Comparison of ENCODE assay signal across 1 cellular context in the genomic region with DNA sequence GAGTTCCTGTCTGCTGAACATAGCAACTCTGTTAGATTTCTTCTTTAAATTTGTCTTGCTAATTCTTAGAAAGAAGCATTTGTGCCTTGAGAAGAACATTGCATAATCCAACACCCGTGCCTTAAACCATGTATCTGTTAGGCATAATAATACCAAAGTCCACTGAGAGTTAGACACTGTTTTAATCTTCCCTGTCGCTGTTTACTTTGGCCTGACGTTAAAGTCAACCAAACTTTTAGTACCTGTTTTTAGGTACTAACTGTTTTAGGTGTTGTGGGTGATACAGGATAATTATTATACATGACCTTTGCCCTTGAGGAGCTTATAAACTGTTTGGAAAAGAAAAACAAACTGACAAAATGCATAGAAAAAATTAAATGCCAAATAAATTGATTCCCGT.
TF ChIP-seq lines count a peak whose summit lies in the region.

No MANE protein-coding gene starts in this region.

TF ChIP-seq in HepG2, 621 proteins besides CTCF, POLR2A, EP300 and RAD21 (continued from another document and continues in another):
- TF ChIP-seq, protein P1, sequence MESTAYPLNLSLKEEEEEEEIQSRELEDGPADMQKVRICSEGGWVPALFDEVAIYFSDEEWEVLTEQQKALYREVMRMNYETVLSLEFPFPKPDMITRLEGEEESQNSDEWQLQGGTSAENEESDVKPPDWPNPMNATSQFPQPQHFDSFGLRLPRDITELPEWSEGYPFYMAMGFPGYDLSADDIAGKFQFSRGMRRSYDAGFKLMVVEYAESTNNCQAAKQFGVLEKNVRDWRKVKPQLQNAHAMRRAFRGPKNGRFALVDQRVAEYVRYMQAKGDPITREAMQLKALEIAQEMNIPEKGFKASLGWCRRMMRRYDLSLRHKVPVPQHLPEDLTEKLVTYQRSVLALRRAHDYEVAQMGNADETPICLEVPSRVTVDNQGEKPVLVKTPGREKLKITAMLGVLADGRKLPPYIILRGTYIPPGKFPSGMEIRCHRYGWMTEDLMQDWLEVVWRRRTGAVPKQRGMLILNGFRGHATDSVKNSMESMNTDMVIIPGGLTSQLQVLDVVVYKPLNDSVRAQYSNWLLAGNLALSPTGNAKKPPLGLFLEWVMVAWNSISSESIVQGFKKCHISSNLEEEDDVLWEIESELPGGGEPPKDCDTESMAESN (CRISPR knock-in tag; conservative IDR thresholded peaks at IDR 0.05) = no peak
- no peak for TF ChIP-seq ZNF570 (CRISPR knock-in tag; IDR thresholded peaks at IDR 0.05; ENCODE audit: borderline replicate concordance)
- no peak for TF ChIP-seq REXO4 (CRISPR knock-in tag; IDR thresholded peaks at IDR 0.05; ENCODE audit: borderline replicate concordance)
- TF ChIP-seq NFE2L1 (CRISPR knock-in tag; IDR thresholded peaks at IDR 0.05; ENCODE audit: borderline replicate concordance) = no peak
- TF ChIP-seq ELF4 (CRISPR knock-in tag; IDR thresholded peaks at IDR 0.05; ENCODE audit: borderline replicate concordance) = no peak
- TF ChIP-seq ZNF263 (CRISPR knock-in tag; IDR thresholded peaks at IDR 0.05) = no peak
- no peak for TF ChIP-seq TCF7L2 (IDR thresholded peaks at IDR 0.05; ENCODE audit: low read depth, low read length)
- no peak for TF ChIP-seq ZNF678 (CRISPR knock-in tag; IDR thresholded peaks at IDR 0.05)
- TF ChIP-seq ZNF788 (CRISPR knock-in tag; IDR thresholded peaks at IDR 0.05; ENCODE audit: borderline replicate concordance) = no peak
- no peak for TF ChIP-seq ZNF143 (CRISPR knock-in tag; IDR thresholded peaks at IDR 0.05)
- TF ChIP-seq ZSCAN29 (CRISPR knock-in tag; conservative IDR thresholded peaks at IDR 0.05) = no peak
- peak; percentile 59; the same call in 1 of the 2 replicates for TF ChIP-seq KDM6A (CRISPR knock-in tag; IDR thresholded peaks at IDR 0.05; ENCODE audit: low read depth)
- no peak for TF ChIP-seq ZNF546 (CRISPR knock-in tag; conservative IDR thresholded peaks at IDR 0.05)
- TF ChIP-seq, protein P2, sequence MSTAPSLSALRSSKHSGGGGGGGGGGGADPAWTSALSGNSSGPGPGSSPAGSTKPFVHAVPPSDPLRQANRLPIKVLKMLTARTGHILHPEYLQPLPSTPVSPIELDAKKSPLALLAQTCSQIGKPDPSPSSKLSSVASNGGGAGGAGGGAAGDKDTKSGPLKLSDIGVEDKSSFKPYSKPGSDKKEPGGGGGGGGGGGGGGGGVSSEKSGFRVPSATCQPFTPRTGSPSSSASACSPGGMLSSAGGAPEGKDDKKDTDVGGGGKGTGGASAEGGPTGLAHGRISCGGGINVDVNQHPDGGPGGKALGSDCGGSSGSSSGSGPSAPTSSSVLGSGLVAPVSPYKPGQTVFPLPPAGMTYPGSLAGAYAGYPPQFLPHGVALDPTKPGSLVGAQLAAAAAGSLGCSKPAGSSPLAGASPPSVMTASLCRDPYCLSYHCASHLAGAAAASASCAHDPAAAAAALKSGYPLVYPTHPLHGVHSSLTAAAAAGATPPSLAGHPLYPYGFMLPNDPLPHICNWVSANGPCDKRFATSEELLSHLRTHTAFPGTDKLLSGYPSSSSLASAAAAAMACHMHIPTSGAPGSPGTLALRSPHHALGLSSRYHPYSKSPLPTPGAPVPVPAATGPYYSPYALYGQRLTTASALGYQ (CRISPR knock-in tag; IDR thresholded peaks at IDR 0.05) = no peak; the same call in 1 of the 2 replicates
- TF ChIP-seq CCDC6 (CRISPR knock-in tag; IDR thresholded peaks at IDR 0.05) = no peak
- TF ChIP-seq, protein P3, sequence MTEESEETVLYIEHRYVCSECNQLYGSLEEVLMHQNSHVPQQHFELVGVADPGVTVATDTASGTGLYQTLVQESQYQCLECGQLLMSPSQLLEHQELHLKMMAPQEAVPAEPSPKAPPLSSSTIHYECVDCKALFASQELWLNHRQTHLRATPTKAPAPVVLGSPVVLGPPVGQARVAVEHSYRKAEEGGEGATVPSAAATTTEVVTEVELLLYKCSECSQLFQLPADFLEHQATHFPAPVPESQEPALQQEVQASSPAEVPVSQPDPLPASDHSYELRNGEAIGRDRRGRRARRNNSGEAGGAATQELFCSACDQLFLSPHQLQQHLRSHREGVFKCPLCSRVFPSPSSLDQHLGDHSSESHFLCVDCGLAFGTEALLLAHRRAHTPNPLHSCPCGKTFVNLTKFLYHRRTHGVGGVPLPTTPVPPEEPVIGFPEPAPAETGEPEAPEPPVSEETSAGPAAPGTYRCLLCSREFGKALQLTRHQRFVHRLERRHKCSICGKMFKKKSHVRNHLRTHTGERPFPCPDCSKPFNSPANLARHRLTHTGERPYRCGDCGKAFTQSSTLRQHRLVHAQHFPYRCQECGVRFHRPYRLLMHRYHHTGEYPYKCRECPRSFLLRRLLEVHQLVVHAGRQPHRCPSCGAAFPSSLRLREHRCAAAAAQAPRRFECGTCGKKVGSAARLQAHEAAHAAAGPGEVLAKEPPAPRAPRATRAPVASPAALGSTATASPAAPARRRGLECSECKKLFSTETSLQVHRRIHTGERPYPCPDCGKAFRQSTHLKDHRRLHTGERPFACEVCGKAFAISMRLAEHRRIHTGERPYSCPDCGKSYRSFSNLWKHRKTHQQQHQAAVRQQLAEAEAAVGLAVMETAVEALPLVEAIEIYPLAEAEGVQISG (CRISPR knock-in tag; IDR thresholded peaks at IDR 0.05) = no peak
- TF ChIP-seq, protein P4, sequence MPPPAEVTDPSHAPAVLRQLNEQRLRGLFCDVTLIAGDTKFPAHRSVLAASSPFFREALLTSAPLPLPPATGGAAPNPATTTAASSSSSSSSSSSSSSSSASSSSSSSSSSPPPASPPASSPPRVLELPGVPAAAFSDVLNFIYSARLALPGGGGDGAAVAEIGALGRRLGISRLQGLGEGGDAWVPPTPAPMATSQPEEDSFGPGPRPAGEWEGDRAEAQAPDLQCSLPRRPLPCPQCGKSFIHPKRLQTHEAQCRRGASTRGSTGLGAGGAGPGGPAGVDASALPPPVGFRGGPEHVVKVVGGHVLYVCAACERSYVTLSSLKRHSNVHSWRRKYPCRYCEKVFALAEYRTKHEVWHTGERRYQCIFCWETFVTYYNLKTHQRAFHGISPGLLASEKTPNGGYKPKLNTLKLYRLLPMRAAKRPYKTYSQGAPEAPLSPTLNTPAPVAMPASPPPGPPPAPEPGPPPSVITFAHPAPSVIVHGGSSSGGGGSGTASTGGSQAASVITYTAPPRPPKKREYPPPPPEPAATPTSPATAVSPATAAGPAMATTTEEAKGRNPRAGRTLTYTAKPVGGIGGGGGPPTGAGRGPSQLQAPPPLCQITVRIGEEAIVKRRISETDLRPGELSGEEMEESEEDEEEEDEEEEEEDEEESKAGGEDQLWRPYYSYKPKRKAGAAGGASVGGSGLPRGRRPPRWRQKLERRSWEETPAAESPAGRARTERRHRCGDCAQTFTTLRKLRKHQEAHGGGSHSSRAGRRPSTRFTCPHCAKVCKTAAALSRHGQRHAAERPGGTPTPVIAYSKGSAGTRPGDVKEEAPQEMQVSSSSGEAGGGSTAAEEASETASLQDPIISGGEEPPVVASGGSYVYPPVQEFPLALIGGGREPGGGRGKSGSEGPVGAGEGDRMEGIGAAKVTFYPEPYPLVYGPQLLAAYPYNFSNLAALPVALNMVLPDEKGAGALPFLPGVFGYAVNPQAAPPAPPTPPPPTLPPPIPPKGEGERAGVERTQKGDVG (CRISPR knock-in tag; IDR thresholded peaks at IDR 0.05; ENCODE audit: borderline replicate concordance) = no peak
- no peak for TF ChIP-seq ARHGAP35 (CRISPR knock-in tag; IDR thresholded peaks at IDR 0.05; ENCODE audit: borderline replicate concordance)
- TF ChIP-seq, protein P5, sequence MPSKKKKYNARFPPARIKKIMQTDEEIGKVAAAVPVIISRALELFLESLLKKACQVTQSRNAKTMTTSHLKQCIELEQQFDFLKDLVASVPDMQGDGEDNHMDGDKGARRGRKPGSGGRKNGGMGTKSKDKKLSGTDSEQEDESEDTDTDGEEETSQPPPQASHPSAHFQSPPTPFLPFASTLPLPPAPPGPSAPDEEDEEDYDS (CRISPR knock-in tag; IDR thresholded peaks at IDR 0.05) = no peak
- TF ChIP-seq ZNF44 (CRISPR knock-in tag; IDR thresholded peaks at IDR 0.05) = no peak
- TF ChIP-seq ZNF589 (CRISPR knock-in tag; conservative IDR thresholded peaks at IDR 0.05) = no peak
- no peak for TF ChIP-seq ZNF772 (CRISPR knock-in tag; IDR thresholded peaks at IDR 0.05)
- TF ChIP-seq ZNF180 (CRISPR knock-in tag; IDR thresholded peaks at IDR 0.05; ENCODE audit: borderline replicate concordance, low read depth) = no peak
- no peak for TF ChIP-seq TGIF2 (CRISPR knock-in tag; IDR thresholded peaks at IDR 0.05)
- TF ChIP-seq SOX6 (IDR thresholded peaks at IDR 0.05) = no peak
- peak; percentile 33; the same call in 1 of the 2 replicates for TF ChIP-seq SOX6 (CRISPR knock-in tag; IDR thresholded peaks at IDR 0.05)
- TF ChIP-seq ZNF10 (CRISPR knock-in tag; IDR thresholded peaks at IDR 0.05; ENCODE audit: borderline replicate concordance, low read depth) = no peak
- no peak for TF ChIP-seq RORA (CRISPR knock-in tag; IDR thresholded peaks at IDR 0.05)
- TF ChIP-seq, protein P6, sequence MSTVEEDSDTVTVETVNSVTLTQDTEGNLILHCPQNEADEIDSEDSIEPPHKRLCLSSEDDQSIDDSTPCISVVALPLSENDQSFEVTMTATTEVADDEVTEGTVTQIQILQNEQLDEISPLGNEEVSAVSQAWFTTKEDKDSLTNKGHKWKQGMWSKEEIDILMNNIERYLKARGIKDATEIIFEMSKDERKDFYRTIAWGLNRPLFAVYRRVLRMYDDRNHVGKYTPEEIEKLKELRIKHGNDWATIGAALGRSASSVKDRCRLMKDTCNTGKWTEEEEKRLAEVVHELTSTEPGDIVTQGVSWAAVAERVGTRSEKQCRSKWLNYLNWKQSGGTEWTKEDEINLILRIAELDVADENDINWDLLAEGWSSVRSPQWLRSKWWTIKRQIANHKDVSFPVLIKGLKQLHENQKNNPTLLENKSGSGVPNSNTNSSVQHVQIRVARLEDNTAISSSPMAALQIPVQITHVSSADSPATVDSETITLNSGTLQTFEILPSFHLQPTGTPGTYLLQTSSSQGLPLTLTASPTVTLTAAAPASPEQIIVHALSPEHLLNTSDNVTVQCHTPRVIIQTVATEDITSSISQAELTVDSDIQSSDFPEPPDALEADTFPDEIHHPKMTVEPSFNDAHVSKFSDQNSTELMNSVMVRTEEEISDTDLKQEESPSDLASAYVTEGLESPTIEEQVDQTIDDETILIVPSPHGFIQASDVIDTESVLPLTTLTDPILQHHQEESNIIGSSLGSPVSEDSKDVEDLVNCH (CRISPR knock-in tag; IDR thresholded peaks at IDR 0.05) = no peak
- TF ChIP-seq FOSL1 (CRISPR knock-in tag; IDR thresholded peaks at IDR 0.05; ENCODE audit: borderline replicate concordance) = no peak
- TF ChIP-seq MAFK (conservative IDR thresholded peaks at IDR 0.05 in 1 of 2, IDR thresholded peaks at IDR 0.05 in 1 of 2; ENCODE audit: low read length in 2 of 2) = no peak
- no peak for TF ChIP-seq ZNF253 (CRISPR knock-in tag; IDR thresholded peaks at IDR 0.05; ENCODE audit: borderline replicate concordance)
- TF ChIP-seq, protein P7, sequence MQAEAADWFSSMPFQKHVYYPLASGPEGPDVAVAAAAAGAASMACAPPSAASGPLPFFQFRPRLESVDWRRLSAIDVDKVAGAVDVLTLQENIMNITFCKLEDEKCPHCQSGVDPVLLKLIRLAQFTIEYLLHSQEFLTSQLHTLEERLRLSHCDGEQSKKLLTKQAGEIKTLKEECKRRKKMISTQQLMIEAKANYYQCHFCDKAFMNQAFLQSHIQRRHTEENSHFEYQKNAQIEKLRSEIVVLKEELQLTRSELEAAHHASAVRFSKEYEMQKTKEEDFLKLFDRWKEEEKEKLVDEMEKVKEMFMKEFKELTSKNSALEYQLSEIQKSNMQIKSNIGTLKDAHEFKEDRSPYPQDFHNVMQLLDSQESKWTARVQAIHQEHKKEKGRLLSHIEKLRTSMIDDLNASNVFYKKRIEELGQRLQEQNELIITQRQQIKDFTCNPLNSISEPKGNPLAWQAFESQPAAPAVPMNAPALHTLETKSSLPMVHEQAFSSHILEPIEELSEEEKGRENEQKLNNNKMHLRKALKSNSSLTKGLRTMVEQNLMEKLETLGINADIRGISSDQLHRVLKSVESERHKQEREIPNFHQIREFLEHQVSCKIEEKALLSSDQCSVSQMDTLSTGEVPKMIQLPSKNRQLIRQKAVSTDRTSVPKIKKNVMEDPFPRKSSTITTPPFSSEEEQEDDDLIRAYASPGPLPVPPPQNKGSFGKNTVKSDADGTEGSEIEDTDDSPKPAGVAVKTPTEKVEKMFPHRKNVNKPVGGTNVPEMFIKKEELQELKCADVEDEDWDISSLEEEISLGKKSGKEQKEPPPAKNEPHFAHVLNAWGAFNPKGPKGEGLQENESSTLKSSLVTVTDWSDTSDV (CRISPR knock-in tag; IDR thresholded peaks at IDR 0.05) = no peak
- TF ChIP-seq, protein P8, sequence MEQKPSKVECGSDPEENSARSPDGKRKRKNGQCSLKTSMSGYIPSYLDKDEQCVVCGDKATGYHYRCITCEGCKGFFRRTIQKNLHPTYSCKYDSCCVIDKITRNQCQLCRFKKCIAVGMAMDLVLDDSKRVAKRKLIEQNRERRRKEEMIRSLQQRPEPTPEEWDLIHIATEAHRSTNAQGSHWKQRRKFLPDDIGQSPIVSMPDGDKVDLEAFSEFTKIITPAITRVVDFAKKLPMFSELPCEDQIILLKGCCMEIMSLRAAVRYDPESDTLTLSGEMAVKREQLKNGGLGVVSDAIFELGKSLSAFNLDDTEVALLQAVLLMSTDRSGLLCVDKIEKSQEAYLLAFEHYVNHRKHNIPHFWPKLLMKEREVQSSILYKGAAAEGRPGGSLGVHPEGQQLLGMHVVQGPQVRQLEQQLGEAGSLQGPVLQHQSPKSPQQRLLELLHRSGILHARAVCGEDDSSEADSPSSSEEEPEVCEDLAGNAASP (CRISPR knock-in tag; IDR thresholded peaks at IDR 0.05; ENCODE audit: borderline replicate concordance) = 0 out of 2 replicates have a peak, but pooled peaks have one; percentile 21
- TF ChIP-seq ZNF235 (CRISPR knock-in tag; IDR thresholded peaks at IDR 0.05; ENCODE audit: borderline replicate concordance) = no peak
- TF ChIP-seq ZFP37 (CRISPR knock-in tag; IDR thresholded peaks at IDR 0.05; ENCODE audit: borderline replicate concordance) = no peak
- TF ChIP-seq SCMH1 (CRISPR knock-in tag; IDR thresholded peaks at IDR 0.05; ENCODE audit: borderline replicate concordance) = no peak
- TF ChIP-seq ZNF605 (CRISPR knock-in tag; IDR thresholded peaks at IDR 0.05) = no peak
- TF ChIP-seq, protein P9, sequence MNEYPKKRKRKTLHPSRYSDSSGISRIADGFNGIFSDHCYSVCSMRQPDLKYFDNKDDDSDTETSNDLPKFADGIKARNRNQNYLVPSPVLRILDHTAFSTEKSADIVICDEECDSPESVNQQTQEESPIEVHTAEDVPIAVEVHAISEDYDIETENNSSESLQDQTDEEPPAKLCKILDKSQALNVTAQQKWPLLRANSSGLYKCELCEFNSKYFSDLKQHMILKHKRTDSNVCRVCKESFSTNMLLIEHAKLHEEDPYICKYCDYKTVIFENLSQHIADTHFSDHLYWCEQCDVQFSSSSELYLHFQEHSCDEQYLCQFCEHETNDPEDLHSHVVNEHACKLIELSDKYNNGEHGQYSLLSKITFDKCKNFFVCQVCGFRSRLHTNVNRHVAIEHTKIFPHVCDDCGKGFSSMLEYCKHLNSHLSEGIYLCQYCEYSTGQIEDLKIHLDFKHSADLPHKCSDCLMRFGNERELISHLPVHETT (CRISPR knock-in tag; conservative IDR thresholded peaks at IDR 0.05) = no peak
